Comparison of ENCODE assay signal across 1 cellular context in the genomic region with DNA sequence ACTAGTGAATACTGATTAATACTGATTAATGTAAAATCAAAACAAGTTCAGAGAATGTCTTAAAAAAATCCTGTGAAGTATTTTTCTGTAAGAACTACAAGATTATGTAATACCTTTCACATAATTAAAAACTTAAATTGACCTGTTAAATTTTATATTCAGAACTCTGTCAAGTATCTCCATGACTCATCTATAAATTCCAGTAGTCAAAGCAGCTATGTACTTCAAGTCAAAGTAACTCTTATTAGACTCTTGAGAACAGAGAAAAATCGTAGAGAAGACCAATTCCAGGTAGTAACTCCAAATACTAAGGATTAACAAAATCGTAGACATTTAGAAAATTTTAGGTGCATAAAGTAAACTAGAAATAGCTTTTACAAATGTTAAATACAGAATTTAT.
TF ChIP-seq lines count a peak whose summit lies in the region.

No MANE protein-coding gene starts in this region.

TF ChIP-seq in SK-N-SH treated with all-trans-retinoic acid at 6 μM for 48 hours, 23 proteins besides CTCF, POLR2A, EP300 and RAD21 (continued from another document):
- TF ChIP-seq TCF4 (CRISPR knock-in tag; IDR thresholded peaks at IDR 0.05; ENCODE audit: borderline replicate concordance) (no peak), ESRRG (CRISPR knock-in tag; IDR thresholded peaks at IDR 0.05) (no peak), TOX (CRISPR knock-in tag; IDR thresholded peaks at IDR 0.05; ENCODE audit: borderline replicate concordance) (no peak), ARNTL (CRISPR knock-in tag; IDR thresholded peaks at IDR 0.05; ENCODE audit: borderline replicate concordance, low read depth) (no peak), GLIS3 (CRISPR knock-in tag; IDR thresholded peaks at IDR 0.05) (no peak)
- TF ChIP-seq, protein P1, sequence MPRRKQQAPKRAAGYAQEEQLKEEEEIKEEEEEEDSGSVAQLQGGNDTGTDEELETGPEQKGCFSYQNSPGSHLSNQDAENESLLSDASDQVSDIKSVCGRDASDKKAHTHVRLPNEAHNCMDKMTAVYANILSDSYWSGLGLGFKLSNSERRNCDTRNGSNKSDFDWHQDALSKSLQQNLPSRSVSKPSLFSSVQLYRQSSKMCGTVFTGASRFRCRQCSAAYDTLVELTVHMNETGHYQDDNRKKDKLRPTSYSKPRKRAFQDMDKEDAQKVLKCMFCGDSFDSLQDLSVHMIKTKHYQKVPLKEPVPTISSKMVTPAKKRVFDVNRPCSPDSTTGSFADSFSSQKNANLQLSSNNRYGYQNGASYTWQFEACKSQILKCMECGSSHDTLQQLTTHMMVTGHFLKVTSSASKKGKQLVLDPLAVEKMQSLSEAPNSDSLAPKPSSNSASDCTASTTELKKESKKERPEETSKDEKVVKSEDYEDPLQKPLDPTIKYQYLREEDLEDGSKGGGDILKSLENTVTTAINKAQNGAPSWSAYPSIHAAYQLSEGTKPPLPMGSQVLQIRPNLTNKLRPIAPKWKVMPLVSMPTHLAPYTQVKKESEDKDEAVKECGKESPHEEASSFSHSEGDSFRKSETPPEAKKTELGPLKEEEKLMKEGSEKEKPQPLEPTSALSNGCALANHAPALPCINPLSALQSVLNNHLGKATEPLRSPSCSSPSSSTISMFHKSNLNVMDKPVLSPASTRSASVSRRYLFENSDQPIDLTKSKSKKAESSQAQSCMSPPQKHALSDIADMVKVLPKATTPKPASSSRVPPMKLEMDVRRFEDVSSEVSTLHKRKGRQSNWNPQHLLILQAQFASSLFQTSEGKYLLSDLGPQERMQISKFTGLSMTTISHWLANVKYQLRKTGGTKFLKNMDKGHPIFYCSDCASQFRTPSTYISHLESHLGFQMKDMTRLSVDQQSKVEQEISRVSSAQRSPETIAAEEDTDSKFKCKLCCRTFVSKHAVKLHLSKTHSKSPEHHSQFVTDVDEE (CRISPR knock-in tag; IDR thresholded peaks at IDR 0.05) = no peak
- TF ChIP-seq, protein P2, sequence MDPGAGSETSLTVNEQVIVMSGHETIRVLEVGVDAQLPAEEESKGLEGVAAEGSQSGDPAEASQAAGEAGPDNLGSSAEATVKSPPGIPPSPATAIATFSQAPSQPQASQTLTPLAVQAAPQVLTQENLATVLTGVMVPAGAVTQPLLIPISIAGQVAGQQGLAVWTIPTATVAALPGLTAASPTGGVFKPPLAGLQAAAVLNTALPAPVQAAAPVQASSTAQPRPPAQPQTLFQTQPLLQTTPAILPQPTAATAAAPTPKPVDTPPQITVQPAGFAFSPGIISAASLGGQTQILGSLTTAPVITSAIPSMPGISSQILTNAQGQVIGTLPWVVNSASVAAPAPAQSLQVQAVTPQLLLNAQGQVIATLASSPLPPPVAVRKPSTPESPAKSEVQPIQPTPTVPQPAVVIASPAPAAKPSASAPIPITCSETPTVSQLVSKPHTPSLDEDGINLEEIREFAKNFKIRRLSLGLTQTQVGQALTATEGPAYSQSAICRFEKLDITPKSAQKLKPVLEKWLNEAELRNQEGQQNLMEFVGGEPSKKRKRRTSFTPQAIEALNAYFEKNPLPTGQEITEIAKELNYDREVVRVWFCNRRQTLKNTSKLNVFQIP (CRISPR knock-in tag; IDR thresholded peaks at IDR 0.05; ENCODE audit: borderline replicate concordance, low read depth) = no peak
